In genomic region chr15:50141856-50142255, GRCh38 we compare ENCODE assay signal across 23 cellular contexts. TPM values are rescaled to one million over a fixed set of nuclear protein-coding genes. Genes with fewer than 3 reads are reported as not detected.
DNase-seq lines count a peak whose midpoint lies in the region; ATAC-seq, FAIRE-seq and TF ChIP-seq lines count a peak whose summit lies in the region.
"Had no signal": no experiment of that assay in that cellular context is flagged by ENCODE, and none has a peak within 500 bp of the region (broad histone marks: within the 10 kb centered on the region; RNA-seq: fewer than 3 reads in every experiment).

No MANE protein-coding gene starts in this region.

- no peak for TF ChIP-seq EP300 in GM12878 (IDR thresholded peaks at IDR 0.05; ENCODE audit: borderline replicate concordance in 1 of 2, control insufficient read depth in 1 of 2, low read depth in 2 of 2, low read length in 2 of 2)

- WGBS in GM12878 (ENCODE audit: insufficient coverage, insufficient replicate concordance, low lambda C conversion rate, missing lambda C conversion rate), result 27% methylated on average over 5 of the region's 5 CpGs

- no peak overlapping the region for H3K4me2 ChIP-seq in GM12878 (ENCODE audit: control insufficient read depth, insufficient read depth)

- no peaks in the 10 kb centered on the region for H3K4me1 ChIP-seq in GM12878 (ENCODE audit: control insufficient read depth, insufficient read depth, low read length)
- H3K4me1 ChIP-seq: BE2C, HAP-1 had no signal

- H3K27me3 Mint-ChIP-seq in natural killer cell treated with Interleukin-12 subunit alpha and Interleukin-12 subunit beta and Interleukin-15 and Interleukin-18, amount 100 ng/mL, for 72 hours, result no peaks in the 10 kb centered on the region
- H3K27me3 Mint-ChIP-seq in natural killer cell (ENCODE audit: low read depth in 2 of 2), result no peaks in the 10 kb centered on the region

- H3K36me3 ChIP-seq in GM12878 (ENCODE audit: control insufficient read depth in 2 of 2, insufficient read depth in 2 of 2, low read length in 1 of 2), result no peaks in the 10 kb centered on the region
- H3K36me3 ChIP-seq: BE2C; BLaER1 treated with 17β-estradiol and CSF1 and Interleukin-3, amounts not matched to agents 10 nM and 100 nM; HAP-1 had no signal

- BruUV-seq in GM12878 (replicated peaks; lab: Mats Ljungman, UMichigan), result no TSS peak

- H3K4me3 Mint-ChIP-seq in natural killer cell treated with Interleukin-12 subunit alpha and Interleukin-12 subunit beta and Interleukin-15 and Interleukin-18, amount 100 ng/mL, for 72 hours, result no peak overlapping the region
- no peak overlapping the region for H3K4me3 Mint-ChIP-seq in natural killer cell
- H3K4me3 Mint-ChIP-seq: CD4-positive, alpha-beta memory T cell; HFFc6 had no signal

- in situ Hi-C loops in KBM-7 (cut with MboI; ENCODE audit: low pct_unique_long_range_greater_than_20kb, low sequenced_read_pairs), result no loop called here
- in situ Hi-C loops in GM12878 (cut with MboI), result loop anchor here (5.0 to 10.0 kb wide), 4 partner anchors 717 to 1787 kb away; partner anchors contain the start of gene FGF7
- in situ Hi-C loops in ACHN (cut with HindIII; ENCODE audit: low pct_ligation_motif_present, low pct_unique_long_range_greater_than_20kb, low sequenced_read_pairs), result no loop called here

- H3K4me3 ChIP-seq in GM12878, result no peak overlapping the region
- H3K4me3 ChIP-seq: BLaER1 treated with 17β-estradiol and CSF1 and Interleukin-3, amounts not matched to agents 10 nM and 100 nM; HAP-1 had no signal

- no peak for TF ChIP-seq POLR2A in GM12878 (IDR thresholded peaks at IDR 0.05; ENCODE audit: low read depth, low read length)

- no peak overlapping the region for H2AFZ ChIP-seq in GM12878 (ENCODE audit: control insufficient read depth, low read depth, low read length)

- H3K27ac Mint-ChIP-seq in natural killer cell treated with Interleukin-12 subunit alpha and Interleukin-12 subunit beta and Interleukin-15 and Interleukin-18, amount 100 ng/mL, for 72 hours, result peak overlapping the region; percentile 72 to 77
- no peak overlapping the region for H3K27ac Mint-ChIP-seq in natural killer cell
- H3K27ac Mint-ChIP-seq: CD4-positive, alpha-beta memory T cell; HFFc6 had no signal

- no peaks in the 10 kb centered on the region for H3K79me2 ChIP-seq in GM12878 (ENCODE audit: control insufficient read depth, insufficient read depth, low read length)

- ATAC-seq in natural killer cell treated with Interleukin-12 subunit alpha and Interleukin-12 subunit beta and Interleukin-15 and Interleukin-18, amount 100 ng/mL, for 72 hours, result no peak
- ATAC-seq in natural killer cell (no peak), GM12878 (no peak)

- RAD21 ChIA-PET in GM12878 (lab: Charles Lee; ENCODE audit: unreplicated experiment), result interaction anchor here (1.3 kb wide), 1 partner anchor 138 kb away, joined by 3 read pairs; no protein-coding TSS in a partner anchor

- FAIRE-seq in GM12878 (lab: Jason Lieb, UNC), result no peak
- FAIRE-seq: A204.1, G401.6, GM18507, H54 had no signal

- peaks cover 3% of the 10 kb centered on the region for H3K9me3 Mint-ChIP-seq in natural killer cell treated with Interleukin-12 subunit alpha and Interleukin-12 subunit beta and Interleukin-15 and Interleukin-18, amount 100 ng/mL, for 72 hours
- H3K9me3 Mint-ChIP-seq in natural killer cell, result no peaks in the 10 kb centered on the region
- H3K9me3 Mint-ChIP-seq: CD4-positive, alpha-beta memory T cell; HFFc6 had no signal

- no peaks in the 10 kb centered on the region; a peak in 1 of 4 replicates for H3K27me3 ChIP-seq in GM12878 (replicated peaks in 1 of 2; ENCODE audit: control insufficient read depth in 2 of 2, insufficient read depth in 2 of 2, low read length in 1 of 2)
- H3K27me3 ChIP-seq: BE2C; BLaER1 treated with 17β-estradiol and CSF1 and Interleukin-3, amounts not matched to agents 10 nM and 100 nM had no signal

- peaks cover 31% of the 10 kb centered on the region for H3K36me3 Mint-ChIP-seq in natural killer cell treated with Interleukin-12 subunit alpha and Interleukin-12 subunit beta and Interleukin-15 and Interleukin-18, amount 100 ng/mL, for 72 hours
- H3K36me3 Mint-ChIP-seq in natural killer cell, result no peaks in the 10 kb centered on the region
- H3K36me3 Mint-ChIP-seq: CD4-positive, alpha-beta memory T cell had no signal

- DNase-seq in natural killer cell treated with Interleukin-12 subunit alpha and Interleukin-12 subunit beta and Interleukin-15 and Interleukin-18, amount 100 ng/mL, for 72 hours (ENCODE audit: low spot score), result no peak
- DNase-seq in natural killer cell, result no peak
- DNase-seq in KBM-7, result peak; percentile 37
- no peak for DNase-seq in GM12878 (ENCODE audit: low read depth, low spot score)
- no peak for DNase-seq in activated CD4-positive, alpha-beta T cell treated with anti-CD3 and anti-CD28 coated beads for 48 hours
- DNase-seq in activated CD4-positive, alpha-beta T cell treated with anti-CD3 and anti-CD28 coated beads, Interleukin-2, amount 50 U/mL, for 4 hours, result no peak
- DNase-seq in DMS153 (lab: John Stamatoyannopoulos, UW), result no peak
- DNase-seq in ACHN, result no peak
- DNase-seq: AML-193; BE2C; Calu3; CD4-positive, alpha-beta memory T cell; COR-L47; DND-41; GOT3; HFFc6 had no signal

- peaks cover 58 to 61% of the 10 kb centered on the region in 2 donors for H3K4me1 Mint-ChIP-seq in natural killer cell treated with Interleukin-12 subunit alpha and Interleukin-12 subunit beta and Interleukin-15 and Interleukin-18, amount 100 ng/mL, for 72 hours (ENCODE audit: low read depth in 2 of 2)
- H3K4me1 Mint-ChIP-seq in natural killer cell, result peaks cover 5% of the 10 kb centered on the region in 2 donors
- H3K4me1 Mint-ChIP-seq: CD4-positive, alpha-beta memory T cell had no signal

- no peak for TF ChIP-seq CTCF in natural killer cell (IDR thresholded peaks at IDR 0.05)
- TF ChIP-seq CTCF in GM12878 (IDR thresholded peaks at IDR 0.05 in 2 of 3, conservative IDR thresholded peaks at IDR 0.05 in 1 of 3; ENCODE audit: control insufficient read depth in 2 of 3, extremely low read depth in 1 of 3, insufficient read depth in 1 of 3, low read depth in 3 of 3, low read length in 3 of 3), result no peak

- no peak overlapping the region for H3K9ac ChIP-seq in GM12878 (ENCODE audit: control insufficient read depth, insufficient read depth, low read length)
- H3K9ac ChIP-seq: BLaER1 treated with 17β-estradiol and CSF1 and Interleukin-3, amounts not matched to agents 10 nM and 100 nM had no signal

- no peak for TF ChIP-seq RAD21 in GM12878 (IDR thresholded peaks at IDR 0.05; ENCODE audit: insufficient read depth, low read depth, low read length)

- POLR2A ChIA-PET in GM12878 (lab: Charles Lee), result no interaction called here

- H3K27ac ChIP-seq in GM12878 (ENCODE audit: control insufficient read depth, insufficient read depth), result no peak overlapping the region
- H3K27ac ChIP-seq: 22Rv1; BLaER1 treated with 17β-estradiol and CSF1 and Interleukin-3, amounts not matched to agents 10 nM and 100 nM had no signal

- H3K9me3 ChIP-seq in GM12878 (replicated peaks; ENCODE audit: control insufficient read depth, insufficient read depth, low read length), result no peaks in the 10 kb centered on the region
- H3K9me3 ChIP-seq: HAP-1 had no signal

- CTCF ChIA-PET in GM12878 (lab: Yijun Ruan, JAX), result interaction anchor here (0.9 to 4.5 kb wide), 2 partner anchors 27 to 720 kb away, joined by 3 to 17 read pairs; partner anchors contain the start of gene FGF7

- intact Hi-C loops in natural killer cell (cut with micrococcal nuclease) (no loop called here), GM12878 (cut with micrococcal nuclease; ENCODE audit: unreplicated experiment) (no loop called here)

- no peaks in the 10 kb centered on the region for H4K20me1 ChIP-seq in GM12878 (ENCODE audit: control insufficient read depth, insufficient read depth)
- H4K20me1 ChIP-seq: BLaER1 treated with 17β-estradiol and CSF1 and Interleukin-3, amounts not matched to agents 10 nM and 100 nM had no signal

- SMC1A ChIA-PET in GM12878 (lab: Charles Lee; ENCODE audit: uncharacterized antibody, unreplicated experiment), result no interaction called here

RNA-seq across cellular contexts. Expression of gene ATP8B4, which starts 22.8 kb away (rescaled TPM):
- total RNA-seq in natural killer cell treated with Interleukin-12 subunit alpha and Interleukin-12 subunit beta and Interleukin-15 and Interleukin-18, amount 100 ng/mL, for 72 hours, result 100 to 1,000 TPM; 273 to 296 TPM
- total RNA-seq in natural killer cell (10 to 100 TPM; 55.6 to 89.5 (median 75.1) TPM), GM12878 (2014; rRNA removed) (0.23 and 0.49 TPM in 2 replicates), GM12878 (2014; rRNA removed; fragmentation: Illumina TruSeq; extraction: Trizol) (0.27 and 0.55 TPM in 2 replicates), GM12878 (2021) (0.23 and 0.56 TPM in 2 replicates)
- 0.49 and 1.2 TPM in 2 replicates for total RNA-seq in GM12878 (2013; cell fraction: nucleolus; rRNA removed)
- 0.05 TPM for polyA plus RNA-seq in GM12878 (2011; ENCODE audit: low read depth)
- polyA plus RNA-seq in GM12878 (2011; rRNA removed) (0.15 and 0.29 TPM in 2 replicates), GM12878 (2014; fragmentation: Illumina TruSeq; extraction: Trizol) (0.10 and 0.82 TPM in 2 replicates), GM12878 (2014; fragmentation: Nextera tagmentation; extraction: Ambion mirVana) (under 1 TPM; 0.02 TPM), GM12878 (2014; rRNA removed) (0.08 TPM in 2 replicates), GM12878 (2016; fragmentation: Nextera tagmentation; extraction: Ambion mirVana) (under 1 TPM; 0.48 to 0.94 TPM)
- polyA plus RNA-seq in GM12878 (2011; cell fraction: cytosol; rRNA removed), result 0.08 and 0.09 TPM in 2 replicates
- polyA plus RNA-seq in GM12878 (2011; cell fraction: nucleus; rRNA removed), result 0.25 and 0.33 TPM in 2 replicates
- 0.11 and 0.12 TPM in 2 replicates for polyA plus RNA-seq in GM12878 (2012)
- 0.72 and 2.7 TPM in 2 replicates for polyA minus RNA-seq in GM12878 (2011; rRNA and poly(A)+ RNA removed)
- not detected in 2 replicates for polyA minus RNA-seq in GM12878 (2011; cell fraction: cytosol; rRNA and poly(A)+ RNA removed)
- polyA minus RNA-seq in GM12878 (2011; cell fraction: nucleus; rRNA and poly(A)+ RNA removed), result 1.4 and 1.5 TPM in 2 replicates

RNA-seq across cellular contexts. Expression of gene SLC27A2, which starts 40.1 kb away (rescaled TPM):
- 10 to 100 TPM; 72.6 to 77.6 TPM for total RNA-seq in natural killer cell treated with Interleukin-12 subunit alpha and Interleukin-12 subunit beta and Interleukin-15 and Interleukin-18, amount 100 ng/mL, for 72 hours
- total RNA-seq in natural killer cell (1 to 10 TPM in 1 of 3 donors, under 1 TPM in 2; 0.47 to 2.7 (median 0.50) TPM), GM12878 (2014; rRNA removed) (0.62 and 0.82 TPM in 2 replicates), GM12878 (2014; rRNA removed; fragmentation: Illumina TruSeq; extraction: Trizol) (0.98 and 1.1 TPM in 2 replicates), GM12878 (2021) (0.38 and 0.64 TPM in 2 replicates)
- total RNA-seq in GM12878 (2013; cell fraction: nucleolus; rRNA removed), result 0.88 and 2.2 TPM in 2 replicates
- polyA plus RNA-seq in GM12878 (2011; ENCODE audit: low read depth), result 0.24 TPM
- polyA plus RNA-seq in GM12878 (2011; rRNA removed) (0.69 and 1.5 TPM in 2 replicates), GM12878 (2014; fragmentation: Illumina TruSeq; extraction: Trizol) (0.55 and 0.59 TPM in 2 replicates), GM12878 (2014; fragmentation: Nextera tagmentation; extraction: Ambion mirVana) (under 1 TPM in 1 of 2 experiments, not detected in 1; 0.22 TPM), GM12878 (2014; rRNA removed) (0.67 and 0.83 TPM in 2 replicates), GM12878 (2016; fragmentation: Nextera tagmentation; extraction: Ambion mirVana) (1 to 10 TPM in 1 of 2 experiments, under 1 TPM in 1; 0.98 to 1.2 TPM)
- 0.46 and 0.59 TPM in 2 replicates for polyA plus RNA-seq in GM12878 (2011; cell fraction: cytosol; rRNA removed)
- 0.46 and 0.47 TPM in 2 replicates for polyA plus RNA-seq in GM12878 (2011; cell fraction: nucleus; rRNA removed)
- polyA plus RNA-seq in GM12878 (2012), result 0.38 and 0.52 TPM in 2 replicates
- 0.36 and 0.80 TPM in 2 replicates for polyA minus RNA-seq in GM12878 (2011; rRNA and poly(A)+ RNA removed)
- polyA minus RNA-seq in GM12878 (2011; cell fraction: cytosol; rRNA and poly(A)+ RNA removed), result 3.3 and 4.0 TPM in 2 replicates
- 1.2 and 1.4 TPM in 2 replicates for polyA minus RNA-seq in GM12878 (2011; cell fraction: nucleus; rRNA and poly(A)+ RNA removed)

Comparison
In these comparisons a context has a peak if more than half of its experiments do, and no peak if none do; other contexts are left out.
1. H3K27ac Mint-ChIP-seq: peak in natural killer cell treated with Interleukin-12 subunit alpha and Interleukin-12 subunit beta and Interleukin-15 and Interleukin-18, amount 100 ng/mL, for 72 hours (2 of 2); none in natural killer cell (0 of 2).
2. RNA of gene SLC27A2, which starts 40.1 kb away (total RNA-seq): 72.6 to 77.6 TPM in natural killer cell treated with Interleukin-12 subunit alpha and Interleukin-12 subunit beta and Interleukin-15 and Interleukin-18, amount 100 ng/mL, for 72 hours; 0.38 to 2.2 TPM in GM12878 and 0.47 to 2.7 TPM in natural killer cell; every median in the first group is over 10 times any median in the second.
3. RNA of gene ATP8B4, which starts 22.8 kb away (total RNA-seq): 273 to 296 TPM in natural killer cell treated with Interleukin-12 subunit alpha and Interleukin-12 subunit beta and Interleukin-15 and Interleukin-18, amount 100 ng/mL, for 72 hours and 55.6 to 89.5 TPM in natural killer cell; 0.23 to 1.2 TPM in GM12878; every median in the first group is over 10 times any median in the second.